ENCODE assay signal across 17 cellular contexts in the genomic region with DNA sequence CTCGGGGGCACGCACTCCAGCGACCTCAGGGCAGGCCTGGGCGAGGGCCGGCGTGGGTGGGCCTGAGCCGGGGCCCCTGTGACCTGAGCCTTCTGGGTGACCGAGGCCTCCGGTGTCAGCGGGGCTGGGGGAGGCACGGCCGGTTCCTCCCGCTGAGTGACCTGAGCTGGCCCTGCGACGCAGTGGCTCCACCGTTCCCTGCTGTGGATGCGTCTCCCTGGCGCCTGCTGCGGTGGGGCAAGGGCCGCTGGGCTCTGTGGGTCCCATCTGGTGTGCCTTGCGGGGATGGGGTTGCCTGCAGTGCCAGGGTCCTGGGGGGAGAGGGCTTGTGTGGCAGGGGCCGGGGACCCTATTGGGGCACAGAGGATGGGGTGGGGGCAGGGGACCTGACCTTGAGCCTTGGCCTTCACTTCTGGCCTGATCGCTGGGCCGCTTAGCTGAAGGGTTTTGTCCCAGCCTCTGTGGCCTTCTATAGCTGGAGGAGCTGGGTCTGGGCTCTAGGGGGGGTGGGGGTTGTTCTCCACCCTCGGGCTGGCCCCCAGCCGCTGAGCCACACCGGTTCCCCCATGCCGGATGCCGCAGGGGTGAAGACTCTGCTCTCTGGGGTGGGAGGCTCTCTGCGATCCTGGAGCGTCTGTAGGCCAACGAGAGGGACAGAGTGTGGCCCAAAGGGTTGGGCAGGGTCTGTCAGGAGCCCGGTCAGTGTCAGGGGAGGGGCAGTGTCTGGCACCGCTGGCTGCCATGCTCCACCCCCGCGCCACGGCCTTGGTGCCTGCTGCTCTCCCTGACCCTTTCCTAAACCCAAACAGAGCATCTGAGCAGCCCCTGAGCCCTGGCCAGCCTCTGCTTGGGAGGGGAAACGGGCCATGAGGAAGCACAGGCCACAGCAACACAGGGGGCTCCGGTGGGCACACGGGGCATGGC. TPM values are rescaled to one million over a fixed set of nuclear protein-coding genes. Genes with fewer than 3 reads are reported as not detected.
DNase-seq lines count a peak whose midpoint lies in the region; ATAC-seq and TF ChIP-seq lines count a peak whose summit lies in the region.
"Had no signal": no experiment of that assay in that cellular context is flagged by ENCODE, and none has a peak within 500 bp of the region (broad histone marks: within the 10 kb centered on the region; RNA-seq: fewer than 3 reads in every experiment).

No MANE protein-coding gene starts in this region.

- H3K23me2 ChIP-seq in H9 (ENCODE audit: insufficient read length, low read depth, low read length, poor library complexity, severe bottlenecking): peaks cover 8% of the 10 kb centered on the region

- H3T11ph ChIP-seq in H9 (ENCODE audit: low read length): no peak overlapping the region

- H3K9ac ChIP-seq in H9 (ENCODE audit: extremely low read depth, insufficient read length, low read length) (no peak overlapping the region), iPS-18a (ENCODE audit: low read length) (no peak overlapping the region)
- H3K9ac ChIP-seq: GM23248, KMS-11 had no signal

- no peak overlapping the region for H4K91ac ChIP-seq in H9 (ENCODE audit: insufficient read length, low read depth, low read length)

- H3K4me1 ChIP-seq in H9 (ENCODE audit: insufficient read depth, low read length) (no peaks in the 10 kb centered on the region), iPS-18a (ENCODE audit: control insufficient read depth, low read depth, low read length) (no peaks in the 10 kb centered on the region), psoas muscle (peaks cover 4% of the 10 kb centered on the region)

- no peak overlapping the region for H2AFZ ChIP-seq in H9 (ENCODE audit: low read length)
- H2AFZ ChIP-seq: GM23248 had no signal

- DNase-seq in H9 (no peak), T-helper 17 cell (no peak), psoas muscle (peak in 1 of 2 donors; percentile 44), mucosa of gallbladder (ENCODE audit: low spot score) (no peak)
- DNase-seq: activated T-cell treated with anti-CD3 and anti-CD28 coated beads, Interleukin-2, amount 50 U/mL, for 4 hours; anterior cingulate cortex; immature natural killer cell; NCI-H1417 treated with DMSO at 0.1 percent for 48 hours; NCI-H524; uterus had no signal

- H2AK5ac ChIP-seq in H9 (ENCODE audit: insufficient read length, low read length): no peak overlapping the region

- H3K79me2 ChIP-seq in H9 (ENCODE audit: insufficient read depth, low read length): no peaks in the 10 kb centered on the region

- H3K36me3 Mint-ChIP-seq in H9 (ENCODE audit: insufficient read depth in 1 of 3, low read depth in 3 of 3): peaks cover 0 to 4% (median 0%) of the 10 kb centered on the region in 3 experiments; a peak in 2 of 7 replicates
- H3K36me3 Mint-ChIP-seq in T-helper 17 cell (ENCODE audit: low read depth): peaks cover 3% of the 10 kb centered on the region
- H3K36me3 Mint-ChIP-seq: CD8-positive, alpha-beta memory T cell; immature natural killer cell had no signal

- TF ChIP-seq CTCF in H9 (conservative IDR thresholded peaks at IDR 0.05) (no peak), psoas muscle (IDR thresholded peaks at IDR 0.05) (no peak)

- H3K27ac Mint-ChIP-seq in H9: no peak overlapping the region
- no peak overlapping the region for H3K27ac Mint-ChIP-seq in T-helper 17 cell
- H3K27ac Mint-ChIP-seq: CD8-positive, alpha-beta memory T cell; immature natural killer cell had no signal

- no peak overlapping the region for H3K4ac ChIP-seq in H9 (ENCODE audit: low read depth, low read length)

- peaks cover 2% of the 10 kb centered on the region for H4K20me1 ChIP-seq in H9 (ENCODE audit: control insufficient read depth, insufficient read depth, insufficient read length)

- no peak overlapping the region for H3K14ac ChIP-seq in H9 (ENCODE audit: insufficient read depth, low read length)

- ATAC-seq in T-helper 17 cell (no peak), psoas muscle (peak in 2 of 4 donors; percentile 12 to 14), GM18517 (IDR thresholded peaks at IDR 0.05; ENCODE audit: unreplicated experiment) (no peak), HG03045 (IDR thresholded peaks at IDR 0.05; ENCODE audit: unreplicated experiment) (no peak)
- ATAC-seq: activated T-cell treated with anti-CD3 and anti-CD28 coated beads, Interleukin-2, amount 50 U/mL, for 4 hours; Panc1 had no signal

- H2BK20ac ChIP-seq in H9 (ENCODE audit: low read depth, low read length, poor library complexity, severe bottlenecking): no peak overlapping the region

- H3K36me3 ChIP-seq in iPS-18a (ENCODE audit: control insufficient read depth, low read depth, low read length): no peaks in the 10 kb centered on the region
- H3K36me3 ChIP-seq in psoas muscle (ENCODE audit: insufficient read depth in 1 of 2, low read depth in 1 of 2): no peaks in the 10 kb centered on the region
- H3K36me3 ChIP-seq: uterus had no signal

- peak overlapping the region in 1 of 2 experiments; percentile 30; a peak in 3 of 5 replicates for H3K4me3 Mint-ChIP-seq in H9
- peak overlapping the region; percentile 58 for H3K4me3 Mint-ChIP-seq in T-helper 17 cell
- H3K4me3 Mint-ChIP-seq: activated T-cell treated with anti-CD3 and anti-CD28 coated beads, Interleukin-2, amount 50 U/mL, for 4 hours; immature natural killer cell had no signal

- peak overlapping the region; percentile 6 for H3K18ac ChIP-seq in H9 (ENCODE audit: insufficient read length, low read depth, low read length)

- peak overlapping the region; percentile 41 for H3K4me2 ChIP-seq in H9 (ENCODE audit: insufficient read depth, insufficient read length, low read length)
- H3K4me2 ChIP-seq: KMS-11 had no signal

- H3K79me1 ChIP-seq in H9 (ENCODE audit: insufficient read depth, low read depth, low read length, poor library complexity, severe bottlenecking): no peaks in the 10 kb centered on the region

- H2BK120ac ChIP-seq in H9 (ENCODE audit: low read depth, low read length, poor library complexity, severe bottlenecking): no peak overlapping the region

- no peak overlapping the region for H2BK15ac ChIP-seq in H9 (ENCODE audit: low read depth, low read length)

- H4K5ac ChIP-seq in H9 (ENCODE audit: insufficient read length, low read depth, low read length): no peak overlapping the region

- H3K27me3 Mint-ChIP-seq in H9 (ENCODE audit: low read depth) (peaks cover 40% of the 10 kb centered on the region), T-helper 17 cell (peaks cover 25% of the 10 kb centered on the region)

- H3K9me3 ChIP-seq in H9 (ENCODE audit: control insufficient read depth, low read depth, low read length) (no peaks in the 10 kb centered on the region), T-helper 17 cell (ENCODE audit: control insufficient read depth, low read length, poor library complexity, severe bottlenecking) (no peaks in the 10 kb centered on the region), iPS-18a (ENCODE audit: control insufficient read depth, low read depth, low read length) (no peaks in the 10 kb centered on the region), psoas muscle (no peaks in the 10 kb centered on the region)
- H3K9me3 ChIP-seq: uterus had no signal

- H3K27me3 ChIP-seq in H9 (ENCODE audit: insufficient read depth, low read length) (peaks cover 21% of the 10 kb centered on the region), iPS-18a (ENCODE audit: control insufficient read depth, insufficient read depth, low read length) (peaks cover 49% of the 10 kb centered on the region), psoas muscle (ENCODE audit: insufficient read depth in 3 of 3, low read length in 2 of 3) (peaks cover 0 to 23% (median 12%) of the 10 kb centered on the region in 3 donors)

- intact Hi-C loops in psoas muscle (cut with DNase I): no loop called here

- no peaks in the 10 kb centered on the region; a peak in 1 of 5 replicates for H3K9me3 Mint-ChIP-seq in H9
- H3K9me3 Mint-ChIP-seq: activated T-cell treated with anti-CD3 and anti-CD28 coated beads, Interleukin-2, amount 50 U/mL, for 4 hours; CD8-positive, alpha-beta memory T cell; immature natural killer cell had no signal

- H3K4me3 ChIP-seq in iPS-18a (ENCODE audit: low read length): peak overlapping the region; percentile 30
- H3K4me3 ChIP-seq in psoas muscle: peak overlapping the region; percentile 4
- H3K4me3 ChIP-seq: GM23248, uterus had no signal

- WGBS in H9 (ENCODE audit: extremely low coverage, insufficient read length, low lambda C conversion rate): no CpG with 5 or more reads among the region's 40 CpGs
- 59 to 70% (median 61%) methylated on average over 32 to 40 of the region's 40 CpGs for WGBS in psoas muscle, 3 donors

- H2BK12ac ChIP-seq in H9 (ENCODE audit: insufficient read length, low read depth, low read length): no peak overlapping the region

- H3K4me1 Mint-ChIP-seq in H9: peaks cover 2 to 12% of the 10 kb centered on the region in 2 experiments
- H3K4me1 Mint-ChIP-seq in T-helper 17 cell: peaks cover 3% of the 10 kb centered on the region

- H3K23ac ChIP-seq in H9 (ENCODE audit: insufficient read length, low read depth, low read length): no peak overlapping the region

- no peak overlapping the region for H2BK5ac ChIP-seq in H9 (ENCODE audit: insufficient read length, low read length)

- H3K27ac ChIP-seq in H9 (ENCODE audit: insufficient read length, low read depth, low read length): no peak overlapping the region
- no peak overlapping the region for H3K27ac ChIP-seq in iPS-18a (ENCODE audit: low read length)
- no peak overlapping the region for H3K27ac ChIP-seq in psoas muscle
- H3K27ac ChIP-seq: GM23248, KMS-11, uterus had no signal

- H3K56ac ChIP-seq in H9 (ENCODE audit: insufficient read length, low read depth, low read length): no peak overlapping the region

- no peak overlapping the region for H4K8ac ChIP-seq in H9 (replicated peaks; ENCODE audit: insufficient read length, low read depth, low read length)

RNA-seq across cellular contexts. Expression of a gene that starts 2.3 kb away (rescaled TPM):
- 13.9 and 14.7 TPM in 2 replicates for total RNA-seq in H9 (2021)
- total RNA-seq in T-helper 17 cell: not detected
- total RNA-seq in psoas muscle: 1 to 10 TPM; 3.4 to 7.2 (median 4.8) TPM
- 1 to 10 TPM in 2 of 3 donors, under 1 TPM in 1; 0.72 to 1.7 (median 1.5) TPM for polyA plus RNA-seq in psoas muscle
- total RNA-seq in mucosa of gallbladder: 0.40 TPM
- total RNA-seq: GM23248 had no signal
- polyA plus RNA-seq: CD8-positive, alpha-beta memory T cell; immature natural killer cell had no signal

RNA-seq across cellular contexts. Expression of a gene that starts 52.7 kb away (rescaled TPM):
- total RNA-seq in H9 (2021): 54.0 and 55.0 TPM in 2 replicates
- total RNA-seq in T-helper 17 cell: 10 to 100 TPM; 40.7 to 47.2 TPM
- 10 to 100 TPM; 11.4 to 20.2 (median 12.2) TPM for total RNA-seq in psoas muscle
- 10 to 100 TPM; 13.2 to 16.5 (median 15.2) TPM for polyA plus RNA-seq in psoas muscle
- total RNA-seq in mucosa of gallbladder: 34.2 TPM
